ENCODE assay signal across 11 cellular contexts in the genomic region with DNA sequence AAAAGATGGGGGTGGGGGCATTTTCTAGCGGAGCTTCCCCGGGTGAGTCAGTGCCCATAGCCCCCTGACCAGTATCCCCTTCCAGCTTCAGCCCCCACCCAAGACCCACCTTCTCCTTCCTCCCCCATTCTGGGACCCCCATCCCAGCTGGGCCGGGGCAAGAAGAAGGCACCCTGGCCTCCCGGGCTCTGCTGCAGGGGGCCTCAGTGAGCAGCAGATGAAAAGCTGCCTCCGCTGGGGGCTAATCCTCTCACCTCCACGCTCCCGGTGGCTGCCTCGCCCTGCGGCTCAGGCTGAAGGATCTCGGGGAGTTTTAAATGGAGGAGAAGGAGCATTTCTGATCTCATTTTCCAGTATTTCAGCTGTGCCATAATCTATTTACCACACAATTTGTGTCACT.
A peak's percentile ranks its signal among the peaks of the same experiment; 100 is the strongest.
DNase-seq lines count a peak whose midpoint lies in the region.
"Had no signal": no experiment of that assay in that cellular context is flagged by ENCODE, and none has a peak within 500 bp of the region (broad histone marks: within the 10 kb centered on the region; RNA-seq: fewer than 3 reads in every experiment).

No MANE protein-coding gene starts in this region.

- peaks cover 5% of the 10 kb centered on the region for H3K27me3 Mint-ChIP-seq in stimulated activated naive CD8-positive, alpha-beta T cell treated with anti-CD3 and anti-CD28 coated beads, Interleukin-15, Interleukin-2, amounts not matched to agents 100 ng/mL and 50 ng/mL, for 24 hours

- peak overlapping the region; percentile 95 for H3K27ac Mint-ChIP-seq in stimulated activated naive CD8-positive, alpha-beta T cell treated with anti-CD3 and anti-CD28 coated beads, Interleukin-15, Interleukin-2, amounts not matched to agents 100 ng/mL and 50 ng/mL, for 24 hours
- H3K27ac Mint-ChIP-seq: naive B cell had no signal

- no peaks in the 10 kb centered on the region for H3K9me3 Mint-ChIP-seq in stimulated activated naive CD8-positive, alpha-beta T cell treated with anti-CD3 and anti-CD28 coated beads, Interleukin-15, Interleukin-2, amounts not matched to agents 100 ng/mL and 50 ng/mL, for 24 hours

- H3K4me3 Mint-ChIP-seq in stimulated activated naive CD8-positive, alpha-beta T cell treated with anti-CD3 and anti-CD28 coated beads, Interleukin-15, Interleukin-2, amounts not matched to agents 100 ng/mL and 50 ng/mL, for 24 hours: peak overlapping the region; percentile 75

- no peaks in the 10 kb centered on the region for H3K36me3 Mint-ChIP-seq in stimulated activated naive CD8-positive, alpha-beta T cell treated with anti-CD3 and anti-CD28 coated beads, Interleukin-15, Interleukin-2, amounts not matched to agents 100 ng/mL and 50 ng/mL, for 24 hours (ENCODE audit: low read depth)
- H3K36me3 Mint-ChIP-seq: naive B cell had no signal

- DNase-seq in NCI-H1694 treated with DMSO at 0.1 percent for 48 hours (lab: John Stamatoyannopoulos, UW) (peak; percentile 45), NCI-H1694 (lab: John Stamatoyannopoulos, UW) (no peak), activated T-cell treated with anti-CD3 and anti-CD28 coated beads for 1 hour (ENCODE audit: low read depth) (peak; percentile 40), iPS-NIHi7 (ENCODE audit: extremely low spot score) (peak; percentile 79), GM03348 (ENCODE audit: low spot score) (no peak), AG20443 (ENCODE audit: low spot score) (no peak), C1 segment of cervical spinal cord (lab: John Stamatoyannopoulos, UW) (no peak)
- DNase-seq: heart right ventricle, naive B cell, T1000 had no signal

- H3K4me1 Mint-ChIP-seq in stimulated activated naive CD8-positive, alpha-beta T cell treated with anti-CD3 and anti-CD28 coated beads, Interleukin-15, Interleukin-2, amounts not matched to agents 100 ng/mL and 50 ng/mL, for 24 hours (ENCODE audit: low read depth): peaks cover 27% of the 10 kb centered on the region
- H3K4me1 Mint-ChIP-seq: naive B cell had no signal

Comparison
In these comparisons a context has a peak if more than half of its experiments do, and no peak if none do; other contexts are left out.
1. DNase-seq: peak in NCI-H1694 treated with DMSO at 0.1 percent for 48 hours (single experiment), activated T-cell treated with anti-CD3 and anti-CD28 coated beads for 1 hour (single experiment) and iPS-NIHi7 (single experiment); none in NCI-H1694 (single experiment), GM03348 (single experiment), AG20443 (single experiment) and C1 segment of cervical spinal cord (0 of 14).